ENCODE assay signal across 13 cellular contexts in genomic region chr21:43867936-43868335, GRCh38. TPM values are rescaled to one million over a fixed set of nuclear protein-coding genes. Genes with fewer than 3 reads are reported as not detected.
A peak's percentile ranks its signal among the peaks of the same experiment; 100 is the strongest.
DNase-seq lines count a peak whose midpoint lies in the region; ATAC-seq, FAIRE-seq and TF ChIP-seq lines count a peak whose summit lies in the region.
"Had no signal": no experiment of that assay in that cellular context is flagged by ENCODE, and none has a peak within 500 bp of the region (broad histone marks: within the 10 kb centered on the region; RNA-seq: fewer than 3 reads in every experiment).

No MANE protein-coding gene starts in this region.

- TF ChIP-seq CTCF in heart right ventricle (IDR thresholded peaks at IDR 0.05) = no peak
- TF ChIP-seq CTCF in HepG2 (CRISPR knock-in tag; IDR thresholded peaks at IDR 0.05) = no peak
- TF ChIP-seq CTCF in stomach (IDR thresholded peaks at IDR 0.05) = no peak

- H3K9me3 Mint-ChIP-seq in activated T-helper 17 cell treated with anti-CD3 and anti-CD28 coated beads, Interleukin-2, amount 50 U/mL, for 72 hours = no peaks in the 10 kb centered on the region

- H3K4me1 Mint-ChIP-seq in activated T-helper 17 cell treated with anti-CD3 and anti-CD28 coated beads, Interleukin-2, amount 50 U/mL, for 72 hours = peaks cover 47% of the 10 kb centered on the region

- peak; percentile 53 for DNase-seq in cardiac septum (ENCODE audit: low spot score)
- no peak for DNase-seq in heart right ventricle
- peak; percentile 87 for DNase-seq in HepG2 (ENCODE audit: low spot score)
- no peak for DNase-seq in stomach
- no peak for DNase-seq in Kasumi-1 (lab: John Stamatoyannopoulos, UW)
- no peak for DNase-seq in DMS153 (lab: John Stamatoyannopoulos, UW)
- no peak for DNase-seq in DMS 273 treated with DMSO at 0.1 percent for 48 hours (lab: John Stamatoyannopoulos, UW)
- DNase-seq: foreskin fibroblast, left cardiac atrium, NCI-H1105 treated with DMSO at 0.1 percent for 48 hours, NCI-H510A had no signal

- H3K9ac ChIP-seq in HepG2 (ENCODE audit: insufficient read depth, low read depth, low read length) = peak overlapping the region; percentile 82

- peak overlapping the region; percentile 93 for H3K4me3 Mint-ChIP-seq in activated T-helper 17 cell treated with anti-CD3 and anti-CD28 coated beads, Interleukin-2, amount 50 U/mL, for 72 hours

- TF ChIP-seq EP300 in HepG2 (IDR thresholded peaks at IDR 0.05; ENCODE audit: low read depth in 2 of 2, low read length in 2 of 2) (peak in 1 of 2 experiments; percentile 85; a peak in 1 of 4 replicates), HepG2 (CRISPR knock-in tag; IDR thresholded peaks at IDR 0.05; ENCODE audit: borderline replicate concordance) (no peak), stomach (IDR thresholded peaks at IDR 0.05) (no peak)

- no peaks in the 10 kb centered on the region for H3K27me3 Mint-ChIP-seq in activated T-helper 17 cell treated with anti-CD3 and anti-CD28 coated beads, Interleukin-2, amount 50 U/mL, for 72 hours

- POLR2A ChIA-PET in HepG2 (lab: Yijun Ruan, JAX) = interaction anchor here (0.9 to 1.7 kb wide), 3 partner anchors 10 to 16 kb away, joined by 4 to 5 read pairs (median 4); no protein-coding TSS in a partner anchor

- CTCF ChIA-PET in HepG2 (lab: Yijun Ruan, JAX; ENCODE audit: low intra/inter-chr PET ratio, low total read pairs) = no interaction called here

- WGBS in heart right ventricle, 2 donors = 71% methylated on average over 7 of the region's 7 CpGs
- WGBS in HepG2 (ENCODE audit: low lambda C conversion rate) = 0% methylated on average over 7 of the region's 7 CpGs
- WGBS in stomach, 5 donors = 54 to 71% (median 60%) methylated on average over 7 of the region's 7 CpGs

- H3K4me3 ChIP-seq in heart right ventricle (no peak overlapping the region), HepG2 (replicated peaks in 1 of 3; ENCODE audit: insufficient read depth in 1 of 3, low read depth in 2 of 3, low read length in 3 of 3) (peak overlapping the region; percentile 72 to 87 (median 79)), stomach (no peak overlapping the region)

- peaks cover 60% of the 10 kb centered on the region for H3K79me2 ChIP-seq in HepG2 (ENCODE audit: insufficient read depth, low read length)

- no peaks in the 10 kb centered on the region for H3K9me3 ChIP-seq in heart right ventricle
- H3K9me3 ChIP-seq in HepG2 (ENCODE audit: low read length) = no peaks in the 10 kb centered on the region
- no peaks in the 10 kb centered on the region for H3K9me3 ChIP-seq in stomach

- intact Hi-C loops in cardiac septum (cut with DNase I) (loop anchor here (5.0 kb wide), 3 partner anchors 34 to 69 kb away; no protein-coding TSS in a partner anchor), heart right ventricle (cut with DNase I) (loop anchor here in 9 of 10 donors (5.0 to 10.0 kb wide), 9 partner anchors 34 to 143 kb away; no protein-coding TSS in a partner anchor), HepG2 (cut with micrococcal nuclease; ENCODE audit: unreplicated experiment) (loop anchor here (1.0 kb wide), 1 partner anchor 43 kb away; no protein-coding TSS in a partner anchor), stomach (cut with DNase I; ENCODE audit: low total_unique reads) (no loop called here)

- peak overlapping the region in 5 of 10 donors; percentile 4 to 63 (median 37) for H3K27ac ChIP-seq in heart right ventricle
- H3K27ac ChIP-seq in HepG2 (ENCODE audit: extremely low read length, insufficient read depth, low read length) = peak overlapping the region; percentile 89
- H3K27ac ChIP-seq in stomach = peak overlapping the region; percentile 13 to 97 (median 93)
- H3K27ac ChIP-seq: coronary artery had no signal

- in situ Hi-C loops in HepG2 (cut with HindIII; ENCODE audit: extremely low pct_ligation_motif_present, low pct_unique_long_range_greater_than_20kb) = no loop called here

- H3K36me3 ChIP-seq in heart right ventricle (peaks cover 0 to 21% (median 0%) of the 10 kb centered on the region in 9 donors), HepG2 (replicated peaks in 1 of 2; ENCODE audit: control insufficient read depth in 1 of 2, insufficient read depth in 2 of 2, low read length in 2 of 2) (peaks cover 1 to 14% of the 10 kb centered on the region in 2 experiments; a peak in 4 of 5 replicates), stomach (peaks cover 0 to 16% (median 4%) of the 10 kb centered on the region in 4 donors)

- BruUV-seq in HepG2 (replicated peaks; lab: Mats Ljungman, UMichigan) = no TSS peak

- H3K36me3 Mint-ChIP-seq in activated T-helper 17 cell treated with anti-CD3 and anti-CD28 coated beads, Interleukin-2, amount 50 U/mL, for 72 hours (ENCODE audit: low read depth) = peaks cover 60% of the 10 kb centered on the region

- no peak for ATAC-seq in heart right ventricle
- no peak for ATAC-seq in activated T-helper 17 cell treated with anti-CD3 and anti-CD28 coated beads, Interleukin-2, amount 50 U/mL, for 72 hours (replicated peaks)
- peak; percentile 70 for ATAC-seq in HepG2
- ATAC-seq: left cardiac atrium had no signal

- H3K27me3 ChIP-seq in heart right ventricle (no peaks in the 10 kb centered on the region), HepG2 (ENCODE audit: control insufficient read depth in 1 of 2, insufficient read depth in 2 of 2, low read length in 2 of 2) (no peaks in the 10 kb centered on the region), stomach (no peaks in the 10 kb centered on the region)

- peak overlapping the region; percentile 94 for H3K27ac Mint-ChIP-seq in activated T-helper 17 cell treated with anti-CD3 and anti-CD28 coated beads, Interleukin-2, amount 50 U/mL, for 72 hours

- no peak for TF ChIP-seq RAD21 in HepG2 (CRISPR knock-in tag; IDR thresholded peaks at IDR 0.05)

- H3K4me2 ChIP-seq in HepG2 (ENCODE audit: low read depth, low read length) = peak overlapping the region; percentile 95

- TF ChIP-seq POLR2A in HepG2 (IDR thresholded peaks at IDR 0.05; ENCODE audit: insufficient read depth in 1 of 2, low read depth in 2 of 2, low read length in 2 of 2) (peak in 1 of 2 experiments; percentile 14; a peak in 1 of 4 replicates), stomach (IDR thresholded peaks at IDR 0.05) (no peak)

- H2AFZ ChIP-seq in HepG2 (ENCODE audit: low read length) = no peak overlapping the region

- peak; percentile 80 for FAIRE-seq in HepG2 (lab: Jason Lieb, UNC)

- peaks cover 9 to 64% (median 52%) of the 10 kb centered on the region in 9 donors for H3K4me1 ChIP-seq in heart right ventricle
- H3K4me1 ChIP-seq in HepG2 (ENCODE audit: insufficient read depth, low read length) = peaks cover 41% of the 10 kb centered on the region
- peaks cover 24 to 52% (median 35%) of the 10 kb centered on the region in 4 donors for H3K4me1 ChIP-seq in stomach

- peaks cover 12% of the 10 kb centered on the region for H4K20me1 ChIP-seq in HepG2 (ENCODE audit: insufficient read depth, low read length)

TF ChIP-seq in HepG2, 621 proteins besides CTCF, POLR2A, EP300 and RAD21 (continues in another document):
- peak; percentile 60 for TF ChIP-seq GATAD2A (CRISPR knock-in tag; IDR thresholded peaks at IDR 0.05)
- TF ChIP-seq KMT2B (CRISPR knock-in tag; IDR thresholded peaks at IDR 0.05) = peak; percentile 56; the same call in 1 of the 2 replicates
- TF ChIP-seq THRA (CRISPR knock-in tag; IDR thresholded peaks at IDR 0.05; ENCODE audit: borderline replicate concordance) = peak; percentile 30; the same call in 1 of the 2 replicates
- peak; percentile 43; the same call in 1 of the 2 replicates for TF ChIP-seq FOSL2 (CRISPR knock-in tag; IDR thresholded peaks at IDR 0.05)

RNA-seq across cellular contexts. Expression of gene AGPAT3, which starts 2.9 kb away (rescaled TPM):
- total RNA-seq in cardiac septum (51.5 TPM), heart right ventricle (100 to 1,000 TPM in 1 of 10 donors, 10 to 100 TPM in 9; 54.6 to 110 (median 66.5) TPM), HepG2 (2016; rRNA removed; fragmentation: Illumina TruSeq; extraction: Trizol) (46.8 and 54.4 TPM in 2 replicates), stomach (10 to 100 TPM; 35.0 to 83.1 (median 41.5) TPM)
- polyA plus RNA-seq in heart right ventricle (10 to 100 TPM; 19.7 to 20.7 TPM), HepG2 (2011; rRNA removed) (32.2 and 40.5 TPM in 2 replicates), stomach (10 to 100 TPM in 2 of 3 donors, 1 to 10 TPM in 1; 9.9 to 16.1 (median 10.4) TPM)
- total RNA-seq in activated T-helper 17 cell treated with anti-CD3 and anti-CD28 coated beads, Interleukin-2, amount 50 U/mL, for 72 hours = 10 to 100 TPM; 44.8 to 100.0 TPM
- total RNA-seq in HepG2 (2016; cell fraction: cytosol; rRNA removed; fragmentation: Illumina TruSeq; extraction: Trizol; ENCODE audit: low read depth) = 14.8 and 16.1 TPM in 2 replicates
- total RNA-seq in HepG2 (2016; cell fraction: insoluble cytoplasmic fraction; rRNA removed; fragmentation: Illumina TruSeq; extraction: Trizol) = 41.2 and 56.0 TPM in 2 replicates
- total RNA-seq in HepG2 (2016; cell fraction: membrane; rRNA removed; fragmentation: Illumina TruSeq; extraction: Trizol) = 53.6 and 57.0 TPM in 2 replicates
- 49.6 and 56.0 TPM in 2 replicates for total RNA-seq in HepG2 (2016; cell fraction: nucleus; rRNA removed; fragmentation: Illumina TruSeq; extraction: Trizol)
- 34.8 and 46.1 TPM in 2 replicates for polyA plus RNA-seq in HepG2 (2011; cell fraction: cytosol; rRNA removed)
- polyA plus RNA-seq in HepG2 (2011; cell fraction: nucleus; rRNA removed) = 58.5 and 63.8 TPM in 2 replicates
- polyA plus RNA-seq in HepG2 (2012) = 30.3 and 31.7 TPM in 2 replicates
- polyA plus RNA-seq in HepG2 (2016; cell fraction: cytosol; fragmentation: Illumina TruSeq; extraction: Trizol; ENCODE audit: low read depth) = 19.7 and 23.3 TPM in 2 replicates
- 37.4 and 44.0 TPM in 2 replicates for polyA plus RNA-seq in HepG2 (2016; cell fraction: insoluble cytoplasmic fraction; fragmentation: Illumina TruSeq; extraction: Trizol; ENCODE audit: low read depth)
- 43.7 and 47.5 TPM in 2 replicates for polyA plus RNA-seq in HepG2 (2016; cell fraction: membrane; fragmentation: Illumina TruSeq; extraction: Trizol; ENCODE audit: low read depth)
- 78.1 and 78.9 TPM in 2 replicates for polyA plus RNA-seq in HepG2 (2016; cell fraction: nucleus; fragmentation: Illumina TruSeq; extraction: Trizol; ENCODE audit: insufficient read depth, low read depth)
- 56.4 and 145 TPM in 2 replicates for polyA minus RNA-seq in HepG2 (2011; rRNA and poly(A)+ RNA removed; ENCODE audit: low replicate concordance)
- 41.5 and 50.9 TPM in 2 replicates for polyA minus RNA-seq in HepG2 (2011; cell fraction: cytosol; rRNA and poly(A)+ RNA removed)
- polyA minus RNA-seq in HepG2 (2011; cell fraction: nucleus; rRNA and poly(A)+ RNA removed) = 28.1 and 33.7 TPM in 2 replicates

Comparison
In these comparisons a context has a peak if more than half of its experiments do, and no peak if none do; other contexts are left out.
1. DNase-seq: peak in cardiac septum (single experiment) and HepG2 (single experiment); none in heart right ventricle (0 of 2), stomach (single experiment), Kasumi-1 (0 of 2), DMS153 (single experiment) and DMS 273 treated with DMSO at 0.1 percent for 48 hours (single experiment).
2. H3K4me3 ChIP-seq: peak in HepG2 (3 of 3); none in heart right ventricle (0 of 10) and stomach (0 of 4).